In the genomic region with DNA sequence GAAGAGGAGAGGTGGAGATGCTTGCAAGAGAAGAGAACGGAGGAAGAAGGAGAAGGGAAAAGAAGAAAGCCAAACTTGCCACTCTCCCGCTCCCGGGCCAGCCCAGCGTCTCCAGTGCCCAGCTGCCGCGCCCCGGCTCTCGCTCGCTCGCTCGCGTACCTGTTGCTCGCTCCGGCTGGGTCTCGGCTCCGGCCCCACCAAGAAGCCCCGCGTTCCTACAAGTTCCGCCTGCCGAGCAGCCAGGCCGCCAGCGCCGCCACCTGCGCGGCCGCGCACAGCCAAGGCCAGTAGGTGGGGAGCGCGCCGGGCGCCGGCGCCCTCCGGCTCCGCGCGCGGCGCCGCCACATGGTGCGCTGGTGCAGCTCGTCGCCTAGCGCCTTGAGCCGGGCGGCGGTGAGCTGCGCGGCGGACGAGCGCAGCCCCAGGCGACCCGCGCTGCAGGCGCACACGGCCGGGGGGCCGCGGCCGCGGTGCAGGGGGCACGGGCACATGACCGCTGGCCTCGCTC, we compare ENCODE assay signal across 9 cellular contexts.
DNase-seq lines count a peak whose midpoint lies in the region; ATAC-seq lines count a peak whose summit lies in the region.
"Had no signal": no experiment of that assay in that cellular context is flagged by ENCODE, and none has a peak within 500 bp of the region (broad histone marks: within the 10 kb centered on the region; RNA-seq: fewer than 3 reads in every experiment).

No MANE protein-coding gene starts in this region.

- H3K27ac Mint-ChIP-seq in activated naive CD8-positive, alpha-beta T cell: no peak overlapping the region
- H3K27ac Mint-ChIP-seq: dendritic cell treated with granulocyte-macrophage colony-stimulating factor and Interleukin-4, amounts not matched to agents 40 ng/mL and 50 ng/mL, for 4 days had no signal

- peak; percentile 50 for ATAC-seq in HG02870 (IDR thresholded peaks at IDR 0.05; ENCODE audit: unreplicated experiment)

- DNase-seq in NOMO-1 (lab: John Stamatoyannopoulos, UW; ENCODE audit: unreplicated experiment in 2 of 2): peak; percentile 33 to 41
- DNase-seq in NOMO-1 treated with dmso at 0.1 percent for 144 hours (lab: John Stamatoyannopoulos, UW; ENCODE audit: unreplicated experiment): no peak
- DNase-seq in NCI-H774 (lab: John Stamatoyannopoulos, UW): peak; percentile 44
- DNase-seq in stimulated activated CD4-positive, alpha-beta T cell treated with anti-CD3 and anti-CD28 coated beads, Interleukin-15, amount 100 ng/mL, for 24 hours: peak; percentile 62
- no peak for DNase-seq in HPDE6-E6E7 (ENCODE audit: extremely low spot score)

- H3K4me1 Mint-ChIP-seq in activated naive CD8-positive, alpha-beta T cell (ENCODE audit: low read depth): peaks cover 29% of the 10 kb centered on the region

- peaks cover 41% of the 10 kb centered on the region for H3K27me3 Mint-ChIP-seq in activated naive CD8-positive, alpha-beta T cell

- peak overlapping the region; percentile 88 for H3K4me3 Mint-ChIP-seq in activated naive CD8-positive, alpha-beta T cell
- H3K4me3 Mint-ChIP-seq: dendritic cell treated with granulocyte-macrophage colony-stimulating factor and Interleukin-4, amounts not matched to agents 40 ng/mL and 50 ng/mL, for 4 days had no signal

- H3K9me3 Mint-ChIP-seq in activated naive CD8-positive, alpha-beta T cell (ENCODE audit: low read depth): no peaks in the 10 kb centered on the region
- H3K9me3 Mint-ChIP-seq: dendritic cell treated with granulocyte-macrophage colony-stimulating factor and Interleukin-4, amounts not matched to agents 40 ng/mL and 50 ng/mL, for 4 days had no signal

- peak overlapping the region; percentile 84 for H3K4me3 ChIP-seq in iPS-11a (ENCODE audit: low read depth, low read length)

- H3K36me3 Mint-ChIP-seq in activated naive CD8-positive, alpha-beta T cell: no peaks in the 10 kb centered on the region

Comparison
In these comparisons a context has a peak if more than half of its experiments do, and no peak if none do; other contexts are left out.
1. DNase-seq: peak in NOMO-1 (2 of 2), NCI-H774 (single experiment) and stimulated activated CD4-positive, alpha-beta T cell treated with anti-CD3 and anti-CD28 coated beads, Interleukin-15, amount 100 ng/mL, for 24 hours (single experiment); none in NOMO-1 treated with dmso at 0.1 percent for 144 hours (single experiment) and HPDE6-E6E7 (single experiment).